ENCODE assay signal across 11 cellular contexts in the genomic region with DNA sequence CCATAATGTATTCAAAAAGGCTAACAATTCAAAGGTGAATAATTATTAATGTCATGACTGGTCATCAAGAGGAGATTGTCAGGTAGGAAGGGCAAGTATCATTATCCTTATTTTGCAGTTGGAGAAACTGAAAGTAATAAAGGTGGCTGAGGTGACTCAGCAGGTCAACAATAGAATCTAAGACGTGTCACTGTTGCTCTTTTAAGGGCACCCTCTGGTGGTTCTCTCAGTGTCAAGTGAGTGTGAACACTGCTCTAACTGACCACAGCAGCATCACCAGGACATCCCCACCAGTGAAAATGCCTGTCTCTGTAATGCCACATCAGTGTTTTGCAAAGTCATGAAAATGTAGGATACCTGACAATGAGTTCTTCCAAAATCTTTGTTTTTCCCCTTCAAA.
A peak's percentile ranks its signal among the peaks of the same experiment; 100 is the strongest.
DNase-seq lines count a peak whose midpoint lies in the region; ATAC-seq and TF ChIP-seq lines count a peak whose summit lies in the region.
"Had no signal": no experiment of that assay in that cellular context is flagged by ENCODE, and none has a peak within 500 bp of the region (broad histone marks: within the 10 kb centered on the region; RNA-seq: fewer than 3 reads in every experiment).

No MANE protein-coding gene starts in this region.

- DNase-seq in Calu3, result peak; percentile 20
- DNase-seq in RWPE1 (ENCODE audit: low spot score), result peak; percentile 1
- no peak for DNase-seq in endothelial cell (ENCODE audit: low spot score)
- no peak for DNase-seq in foreskin melanocyte
- no peak for DNase-seq in activated T-cell treated with anti-CD3 and anti-CD28 coated beads for 4 hours
- no peak for DNase-seq in immature natural killer cell
- DNase-seq: AML-193 had no signal

- TF ChIP-seq CTCF in Calu3 (IDR thresholded peaks at IDR 0.05; ENCODE audit: unreplicated experiment) (no peak), RWPE1 (conservative IDR thresholded peaks at IDR 0.05; ENCODE audit: low read depth) (no peak), endothelial cell (IDR thresholded peaks at IDR 0.05; ENCODE audit: unreplicated experiment) (no peak)

- intact Hi-C loops in Calu3 (cut with micrococcal nuclease; ENCODE audit: unreplicated experiment), result no loop called here

- H3K4me1 Mint-ChIP-seq in Calu3 (ENCODE audit: low read depth, unreplicated experiment) (no peaks in the 10 kb centered on the region), endothelial cell (ENCODE audit: unreplicated experiment) (no peaks in the 10 kb centered on the region), immature natural killer cell (no peaks in the 10 kb centered on the region)
- H3K4me1 Mint-ChIP-seq: memory B cell had no signal

- no peaks in the 10 kb centered on the region for H3K9me3 Mint-ChIP-seq in Calu3 (ENCODE audit: low read depth, unreplicated experiment)
- H3K9me3 Mint-ChIP-seq in endothelial cell (ENCODE audit: unreplicated experiment), result no peaks in the 10 kb centered on the region
- H3K9me3 Mint-ChIP-seq in immature natural killer cell, result peaks cover 0 to 6% (median 3%) of the 10 kb centered on the region in 6 donors
- H3K9me3 Mint-ChIP-seq: memory B cell had no signal

- CTCF ChIA-PET in Calu3 (lab: Charles Lee), result interaction anchor here (0.9 kb wide), 1 partner anchor 71 kb away, joined by 3 read pairs; no protein-coding TSS in a partner anchor
- CTCF ChIA-PET in RWPE1 (lab: Yijun Ruan, JAX), result no interaction called here

- H3K4me3 Mint-ChIP-seq in Calu3 (ENCODE audit: low read depth, unreplicated experiment), result no peak overlapping the region
- no peak overlapping the region for H3K4me3 Mint-ChIP-seq in endothelial cell (ENCODE audit: unreplicated experiment)
- no peak overlapping the region for H3K4me3 Mint-ChIP-seq in immature natural killer cell
- H3K4me3 Mint-ChIP-seq: memory B cell had no signal

- POLR2A ChIA-PET in RWPE1 (lab: Yijun Ruan, JAX; ENCODE audit: low non-redundant PET), result no interaction called here

- H3K27ac ChIP-seq in RWPE1, result no peak overlapping the region

- no TSS peak for BruUV-seq in Calu3 (replicated peaks; lab: Mats Ljungman, UMichigan)

- peak overlapping the region; percentile 56 for H3K27ac Mint-ChIP-seq in Calu3 (ENCODE audit: unreplicated experiment)
- no peak overlapping the region for H3K27ac Mint-ChIP-seq in endothelial cell (ENCODE audit: unreplicated experiment)
- peak overlapping the region in 1 of 6 donors; percentile 27 for H3K27ac Mint-ChIP-seq in immature natural killer cell
- H3K27ac Mint-ChIP-seq: memory B cell had no signal

- ATAC-seq in GM19395 (IDR thresholded peaks at IDR 0.05; ENCODE audit: unreplicated experiment) (peak; percentile 100), HG02981 (IDR thresholded peaks at IDR 0.05; ENCODE audit: unreplicated experiment) (peak; percentile 99)
- ATAC-seq: Panc1 had no signal

- no peaks in the 10 kb centered on the region for H3K27me3 Mint-ChIP-seq in Calu3 (ENCODE audit: unreplicated experiment)
- no peaks in the 10 kb centered on the region for H3K27me3 Mint-ChIP-seq in endothelial cell (ENCODE audit: unreplicated experiment)
- H3K27me3 Mint-ChIP-seq in immature natural killer cell (ENCODE audit: low read depth in 3 of 3), result no peaks in the 10 kb centered on the region
- H3K27me3 Mint-ChIP-seq: memory B cell had no signal

- no peaks in the 10 kb centered on the region for H3K36me3 Mint-ChIP-seq in Calu3 (ENCODE audit: insufficient read depth, unreplicated experiment)
- no peaks in the 10 kb centered on the region for H3K36me3 Mint-ChIP-seq in endothelial cell (ENCODE audit: low read depth, unreplicated experiment)
- H3K36me3 Mint-ChIP-seq in immature natural killer cell, result no peaks in the 10 kb centered on the region
- H3K36me3 Mint-ChIP-seq: memory B cell had no signal

Comparison
In these comparisons a context has a peak if more than half of its experiments do, and no peak if none do; other contexts are left out.
1. DNase-seq: peak in Calu3 (single experiment) and RWPE1 (single experiment); none in endothelial cell (single experiment), foreskin melanocyte (single experiment), activated T-cell treated with anti-CD3 and anti-CD28 coated beads for 4 hours (single experiment) and immature natural killer cell (0 of 3).